In genomic region chr5:19370655-19371386, GRCh38 we compare ENCODE assay signal across 20 cellular contexts.
A peak's percentile ranks its signal among the peaks of the same experiment; 100 is the strongest.
DNase-seq lines count a peak whose midpoint lies in the region; ATAC-seq and TF ChIP-seq lines count a peak whose summit lies in the region.
"Had no signal": no experiment of that assay in that cellular context is flagged by ENCODE, and none has a peak within 500 bp of the region (broad histone marks: within the 10 kb centered on the region; RNA-seq: fewer than 3 reads in every experiment).

No MANE protein-coding gene starts in this region.

- H3K36me3 ChIP-seq in PC-3 (ENCODE audit: low read depth, low read length) (no peaks in the 10 kb centered on the region), mesenchymal stem cell (ENCODE audit: control insufficient read depth in 1 of 2, insufficient read depth in 2 of 2, low read depth in 1 of 2, low read length in 2 of 2) (no peaks in the 10 kb centered on the region), neuronal stem cell (replicated peaks in 1 of 2; ENCODE audit: control insufficient read depth in 2 of 2, insufficient read depth in 2 of 2, low read length in 2 of 2) (no peaks in the 10 kb centered on the region), vagina (no peaks in the 10 kb centered on the region), ascending aorta (no peaks in the 10 kb centered on the region)
- H3K36me3 ChIP-seq: BLaER1 treated with 17β-estradiol and CSF1 and Interleukin-3, amounts not matched to agents 10 nM and 100 nM had no signal

- no peaks in the 10 kb centered on the region for H3K9me2 ChIP-seq in PC-3 (replicated peaks; ENCODE audit: low read length)

- H2BK120ac ChIP-seq in mesenchymal stem cell (ENCODE audit: low read depth, low read length) (no peak overlapping the region), neuronal stem cell (ENCODE audit: low read depth, low read length) (no peak overlapping the region)

- H4K8ac ChIP-seq in mesenchymal stem cell (ENCODE audit: low read length) (no peak overlapping the region), neuronal stem cell (ENCODE audit: low read depth, low read length) (no peak overlapping the region)

- H3K79me1 ChIP-seq in mesenchymal stem cell (replicated peaks; ENCODE audit: low read length, poor library complexity, severe bottlenecking) = no peaks in the 10 kb centered on the region
- H3K79me1 ChIP-seq in neuronal stem cell (ENCODE audit: low read depth, low read length) = no peaks in the 10 kb centered on the region

- H3K4me1 ChIP-seq in PC-3 (ENCODE audit: insufficient read depth, low read length) (peaks cover 13% of the 10 kb centered on the region), mesenchymal stem cell (ENCODE audit: control insufficient read depth, insufficient read depth, low read depth, low read length) (no peaks in the 10 kb centered on the region), neuronal stem cell (ENCODE audit: control insufficient read depth in 2 of 2, insufficient read depth in 1 of 2, low read depth in 1 of 2, low read length in 2 of 2) (peaks cover 4 to 7% of the 10 kb centered on the region in 2 donors), vagina (no peaks in the 10 kb centered on the region), ascending aorta (no peaks in the 10 kb centered on the region)
- H3K4me1 ChIP-seq: BLaER1 treated with 17β-estradiol and CSF1 and Interleukin-3, amounts not matched to agents 10 nM and 100 nM; Caco-2 had no signal

- H3K27me3 ChIP-seq in PC-3 (ENCODE audit: low read length) = no peaks in the 10 kb centered on the region
- H3K27me3 ChIP-seq in mesenchymal stem cell (ENCODE audit: control insufficient read depth in 1 of 2, insufficient read depth in 1 of 2, low read length in 2 of 2) = no peaks in the 10 kb centered on the region
- H3K27me3 ChIP-seq in neuronal stem cell (ENCODE audit: control insufficient read depth in 3 of 3, insufficient read depth in 3 of 3, low read depth in 1 of 3, low read length in 3 of 3) = no peaks in the 10 kb centered on the region
- no peaks in the 10 kb centered on the region for H3K27me3 ChIP-seq in vagina
- H3K27me3 ChIP-seq in ascending aorta = no peaks in the 10 kb centered on the region
- H3K27me3 ChIP-seq: BLaER1 treated with 17β-estradiol and CSF1 and Interleukin-3, amounts not matched to agents 10 nM and 100 nM had no signal

- H3K18ac ChIP-seq in mesenchymal stem cell (ENCODE audit: low read depth in 1 of 2, low read length in 2 of 2) (no peak overlapping the region), neuronal stem cell (ENCODE audit: low read length) (no peak overlapping the region)

- H3K14ac ChIP-seq in mesenchymal stem cell (ENCODE audit: low read length in 2 of 2) = no peak overlapping the region
- no peak overlapping the region for H3K14ac ChIP-seq in neuronal stem cell (ENCODE audit: low read length)

- H3K4me2 ChIP-seq in PC-3 (ENCODE audit: low read length) = peak overlapping the region; percentile 37
- no peak overlapping the region for H3K4me2 ChIP-seq in mesenchymal stem cell (ENCODE audit: low read length, poor library complexity, severe bottlenecking)
- no peak overlapping the region for H3K4me2 ChIP-seq in neuronal stem cell (ENCODE audit: insufficient read depth, low read length, poor library complexity, severe bottlenecking)
- H3K4me2 ChIP-seq: BLaER1 treated with 17β-estradiol and CSF1 and Interleukin-3, amounts not matched to agents 10 nM and 100 nM had no signal

- no peak overlapping the region for H3K4me3 ChIP-seq in PC-3 (ENCODE audit: low read length)
- H3K4me3 ChIP-seq in mesenchymal stem cell (ENCODE audit: insufficient read depth in 1 of 2, low read depth in 1 of 2, low read length in 2 of 2) = no peak overlapping the region
- no peak overlapping the region for H3K4me3 ChIP-seq in neuronal stem cell (ENCODE audit: low read length in 2 of 2)
- no peak overlapping the region for H3K4me3 ChIP-seq in foreskin fibroblast (ENCODE audit: low read depth in 1 of 2, low read length in 2 of 2)
- H3K4me3 ChIP-seq in vagina = no peak overlapping the region
- no peak overlapping the region for H3K4me3 ChIP-seq in ascending aorta
- H3K4me3 ChIP-seq: BLaER1 treated with 17β-estradiol and CSF1 and Interleukin-3, amounts not matched to agents 10 nM and 100 nM; GM12878 had no signal

- H4K20me1 ChIP-seq in PC-3 (ENCODE audit: low read length) = no peaks in the 10 kb centered on the region
- H4K20me1 ChIP-seq: BLaER1 treated with 17β-estradiol and CSF1 and Interleukin-3, amounts not matched to agents 10 nM and 100 nM had no signal

- H3K27ac ChIP-seq in PC-3 (ENCODE audit: low read length) = peak overlapping the region; percentile 40; the same call in 1 of the 2 replicates
- H3K27ac ChIP-seq in mesenchymal stem cell (ENCODE audit: low read length, poor library complexity, severe bottlenecking) = no peak overlapping the region
- no peak overlapping the region for H3K27ac ChIP-seq in neuronal stem cell (replicated peaks; ENCODE audit: low read length)
- H3K27ac ChIP-seq in vagina = no peak overlapping the region
- H3K27ac ChIP-seq in ascending aorta = no peak overlapping the region
- H3K27ac ChIP-seq: BLaER1 treated with 17β-estradiol and CSF1 and Interleukin-3, amounts not matched to agents 10 nM and 100 nM; C4-2B had no signal

- H3K9me3 ChIP-seq in PC-3 (ENCODE audit: low read length) (no peaks in the 10 kb centered on the region), mesenchymal stem cell (ENCODE audit: control insufficient read depth, low read length) (no peaks in the 10 kb centered on the region), neuronal stem cell (replicated peaks in 1 of 2; ENCODE audit: control insufficient read depth in 2 of 2, insufficient read depth in 1 of 2, low read depth in 1 of 2, low read length in 2 of 2) (no peaks in the 10 kb centered on the region), vagina (no peaks in the 10 kb centered on the region), ascending aorta (no peaks in the 10 kb centered on the region)
- H3K9me3 ChIP-seq: BLaER1 treated with 17β-estradiol and CSF1 and Interleukin-3, amounts not matched to agents 10 nM and 100 nM; Caco-2 had no signal

- H2AFZ ChIP-seq in PC-3 (ENCODE audit: low read length) (no peak overlapping the region), mesenchymal stem cell (ENCODE audit: low read depth, low read length) (no peak overlapping the region), neuronal stem cell (ENCODE audit: low read length) (peak overlapping the region; percentile 22)

- no CpG with 5 or more reads among the region's 2 CpGs for WGBS in mesenchymal stem cell
- WGBS in neuronal stem cell (ENCODE audit: extremely low coverage in 2 of 2, insufficient read length in 2 of 2, insufficient replicate concordance in 1 of 2), 2 donors = no CpG with 5 or more reads among the region's 2 CpGs

- intact Hi-C loops in PC-3 (cut with micrococcal nuclease) = loop anchor here (2.0 to 5.0 kb wide), 2 partner anchors 56 to 129 kb away; no protein-coding TSS in a partner anchor
- intact Hi-C loops in vagina (cut with DNase I) = no loop called here
- intact Hi-C loops in ascending aorta (cut with DNase I) = no loop called here

- no peak overlapping the region for H4K91ac ChIP-seq in mesenchymal stem cell (ENCODE audit: low read length)
- no peak overlapping the region for H4K91ac ChIP-seq in neuronal stem cell (ENCODE audit: low read depth, low read length, poor library complexity)

- H2BK5ac ChIP-seq in mesenchymal stem cell (ENCODE audit: low read depth, low read length, poor library complexity, severe bottlenecking) = no peak overlapping the region
- H2BK5ac ChIP-seq in neuronal stem cell (ENCODE audit: low read length) = no peak overlapping the region

- no peak overlapping the region for H3K23ac ChIP-seq in mesenchymal stem cell (ENCODE audit: low read length in 2 of 2)
- no peak overlapping the region for H3K23ac ChIP-seq in neuronal stem cell (ENCODE audit: low read depth, low read length, poor library complexity)

- BruUV-seq in PC-3 (replicated peaks; lab: Mats Ljungman, UMichigan) = no TSS peak

- TF ChIP-seq POLR2A in vagina (IDR thresholded peaks at IDR 0.05) = no peak

- CTCF ChIA-PET in PC-3 (lab: Charles Lee) = no interaction called here

- H3K4ac ChIP-seq in mesenchymal stem cell (ENCODE audit: low read depth in 1 of 2, low read length in 2 of 2) (no peak overlapping the region), neuronal stem cell (ENCODE audit: low read length) (no peak overlapping the region)

- H2BK12ac ChIP-seq in mesenchymal stem cell (ENCODE audit: low read length in 2 of 2) = no peak overlapping the region
- H2BK12ac ChIP-seq in neuronal stem cell (ENCODE audit: low read length) = no peak overlapping the region

- no peak overlapping the region for H3K9ac ChIP-seq in PC-3 (ENCODE audit: low read length)
- no peak overlapping the region for H3K9ac ChIP-seq in mesenchymal stem cell (ENCODE audit: low read length)
- no peak overlapping the region for H3K9ac ChIP-seq in neuronal stem cell (ENCODE audit: low read depth, low read length, poor library complexity)
- H3K9ac ChIP-seq: BLaER1 treated with 17β-estradiol and CSF1 and Interleukin-3, amounts not matched to agents 10 nM and 100 nM had no signal

- H3F3A ChIP-seq in PC-3 (ENCODE audit: low read length, unreplicated experiment) = no peaks in the 10 kb centered on the region

- H3K79me2 ChIP-seq in PC-3 (ENCODE audit: low read length) = no peaks in the 10 kb centered on the region

- H2AK5ac ChIP-seq in mesenchymal stem cell (ENCODE audit: low read length, severe bottlenecking) (no peak overlapping the region), neuronal stem cell (ENCODE audit: low read depth, low read length) (no peak overlapping the region)

- ATAC-seq in PC-3 = peak; percentile 95
- ATAC-seq: CD8-positive, alpha-beta T cell; GM12878 had no signal

- POLR2A ChIA-PET in PC-3 (lab: Charles Lee; ENCODE audit: unreplicated experiment) = no interaction called here

- TF ChIP-seq CTCF in PC-3 (conservative IDR thresholded peaks at IDR 0.05; ENCODE audit: low read depth, low read length) = no peak
- TF ChIP-seq CTCF in foreskin fibroblast (IDR thresholded peaks at IDR 0.05; ENCODE audit: low read depth, low read length) = no peak
- no peak for TF ChIP-seq CTCF in vagina (IDR thresholded peaks at IDR 0.05)
- no peak for TF ChIP-seq CTCF in ascending aorta (IDR thresholded peaks at IDR 0.05)

- DNase-seq in M059J (ENCODE audit: low read depth) (peak; percentile 5), PC-3 (peak; percentile 56), mesenchymal stem cell (peak; percentile 1), neuronal stem cell (ENCODE audit: low spot score) (no peak), foreskin fibroblast (no peak), vagina (ENCODE audit: extremely low spot score in 2 of 2) (no peak), ascending aorta (ENCODE audit: low spot score in 2 of 2) (no peak), foreskin melanocyte (no peak)
- DNase-seq: 8988T; ACHN; AML-193; Caco-2; Calu3; CD4-positive, alpha-beta T cell; CD8-positive, alpha-beta T cell; DMS79 treated with DMSO at 0.1 percent for 48 hours; GDM1 had no signal

- H2BK15ac ChIP-seq in mesenchymal stem cell (ENCODE audit: low read depth, poor library complexity, severe bottlenecking) (no peak overlapping the region), neuronal stem cell (ENCODE audit: low read length) (no peak overlapping the region)

Comparison
In these comparisons a context has a peak if more than half of its experiments do, and no peak if none do; other contexts are left out.
1. DNase-seq: peak in M059J (single experiment), PC-3 (single experiment) and mesenchymal stem cell (single experiment); none in neuronal stem cell (single experiment), foreskin fibroblast (0 of 2), vagina (0 of 2), ascending aorta (0 of 2) and foreskin melanocyte (single experiment).